ENCODE assay signal across 14 cellular contexts in the genomic region with DNA sequence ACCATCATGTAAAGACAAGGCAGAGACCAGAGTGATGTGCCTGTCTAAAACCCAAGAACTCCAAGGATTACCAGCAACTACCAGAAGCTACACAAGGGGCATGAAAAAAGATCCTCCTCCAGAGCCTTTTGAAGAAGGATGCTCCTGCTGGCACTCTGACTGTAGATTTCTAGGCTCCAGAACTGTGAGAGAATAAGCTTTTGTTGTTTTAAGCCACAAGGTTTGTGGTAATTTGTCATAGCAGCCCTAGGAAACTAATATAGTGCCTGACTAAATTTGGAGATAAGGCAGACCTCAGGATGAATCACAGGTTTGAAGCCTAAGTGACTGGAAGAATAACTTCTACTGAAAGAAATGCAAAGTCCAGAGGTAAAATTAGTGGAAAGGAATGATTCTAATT.
A peak's percentile ranks its signal among the peaks of the same experiment; 100 is the strongest.
DNase-seq lines count a peak whose midpoint lies in the region; ATAC-seq and TF ChIP-seq lines count a peak whose summit lies in the region.
"Had no signal": no experiment of that assay in that cellular context is flagged by ENCODE, and none has a peak within 500 bp of the region (broad histone marks: within the 10 kb centered on the region; RNA-seq: fewer than 3 reads in every experiment).

No MANE protein-coding gene starts in this region.

- H3K4me1 ChIP-seq in SK-N-SH (ENCODE audit: control insufficient read depth in 1 of 2, insufficient read depth in 2 of 2, low read depth in 1 of 2, low read length in 1 of 2) (no peaks in the 10 kb centered on the region), fibroblast of lung (ENCODE audit: control insufficient read depth, extremely low read depth, insufficient read depth, low read length) (peaks cover 3% of the 10 kb centered on the region)
- H3K4me1 ChIP-seq: uterus had no signal

- H3K9ac ChIP-seq in SK-N-SH (no peak overlapping the region), fibroblast of lung (ENCODE audit: insufficient read depth, low read length) (no peak overlapping the region)

- no peaks in the 10 kb centered on the region for H3K79me2 ChIP-seq in SK-N-SH (ENCODE audit: insufficient read depth)
- H3K79me2 ChIP-seq in fibroblast of lung (ENCODE audit: control insufficient read depth, insufficient read depth, low read length) = no peaks in the 10 kb centered on the region

- peak overlapping the region in 1 of 2 experiments; percentile 17; a peak in 1 of 4 replicates for H3K27ac ChIP-seq in SK-N-SH (ENCODE audit: low read depth in 2 of 2, low read length in 1 of 2)
- no peak overlapping the region for H3K27ac ChIP-seq in fibroblast of lung (ENCODE audit: insufficient read depth, low read length)
- H3K27ac ChIP-seq: uterus had no signal

- peaks cover 68% of the 10 kb centered on the region for H3K36me3 Mint-ChIP-seq in activated naive CD8-positive, alpha-beta T cell treated with anti-CD3 and anti-CD28 coated beads, Interleukin-2, amount 50 U/mL, for 24 hours (ENCODE audit: low read depth)
- H3K36me3 Mint-ChIP-seq in activated naive CD8-positive, alpha-beta T cell treated with anti-CD3 and anti-CD28 coated beads for 36 hours = peaks cover 77% of the 10 kb centered on the region
- H3K36me3 Mint-ChIP-seq in stimulated activated naive CD8-positive, alpha-beta T cell treated with anti-CD3 and anti-CD28 coated beads, Interleukin-15, Interleukin-2, amounts not matched to agents 100 ng/mL and 50 ng/mL, for 24 hours (ENCODE audit: low read depth) = peaks cover 88% of the 10 kb centered on the region

- H3K4me3 Mint-ChIP-seq in activated naive CD8-positive, alpha-beta T cell treated with anti-CD3 and anti-CD28 coated beads, Interleukin-2, amount 50 U/mL, for 24 hours = no peak overlapping the region
- no peak overlapping the region for H3K4me3 Mint-ChIP-seq in activated naive CD8-positive, alpha-beta T cell treated with anti-CD3 and anti-CD28 coated beads for 36 hours
- no peak overlapping the region for H3K4me3 Mint-ChIP-seq in stimulated activated naive CD8-positive, alpha-beta T cell treated with anti-CD3 and anti-CD28 coated beads, Interleukin-15, Interleukin-2, amounts not matched to agents 100 ng/mL and 50 ng/mL, for 24 hours
- H3K4me3 Mint-ChIP-seq: brain, CD14-positive monocyte, natural killer cell, T-helper 17 cell had no signal

- H3K27me3 ChIP-seq in SK-N-SH (ENCODE audit: insufficient read depth) = no peaks in the 10 kb centered on the region
- H3K27me3 ChIP-seq in fibroblast of lung (ENCODE audit: control insufficient read depth, insufficient read depth, low read length) = no peaks in the 10 kb centered on the region
- H3K27me3 ChIP-seq: uterus had no signal

- no peaks in the 10 kb centered on the region for H3K9me3 Mint-ChIP-seq in activated naive CD8-positive, alpha-beta T cell treated with anti-CD3 and anti-CD28 coated beads, Interleukin-2, amount 50 U/mL, for 24 hours
- peaks cover 1% of the 10 kb centered on the region for H3K9me3 Mint-ChIP-seq in activated naive CD8-positive, alpha-beta T cell treated with anti-CD3 and anti-CD28 coated beads for 36 hours
- H3K9me3 Mint-ChIP-seq in stimulated activated naive CD8-positive, alpha-beta T cell treated with anti-CD3 and anti-CD28 coated beads, Interleukin-15, Interleukin-2, amounts not matched to agents 100 ng/mL and 50 ng/mL, for 24 hours = peaks cover under 1% of the 10 kb centered on the region
- H3K9me3 Mint-ChIP-seq: natural killer cell had no signal

- peak in 1 of 2 experiments; percentile 29; a peak in 1 of 4 replicates for TF ChIP-seq EP300 in SK-N-SH (IDR thresholded peaks at IDR 0.05; ENCODE audit: borderline replicate concordance in 1 of 2, low read depth in 1 of 2, low read length in 1 of 2)

- TF ChIP-seq RAD21 in SK-N-SH (IDR thresholded peaks at IDR 0.05; ENCODE audit: low read length) = no peak

- H3K36me3 ChIP-seq in SK-N-SH (replicated peaks in 1 of 2; ENCODE audit: control insufficient read depth in 1 of 2, insufficient read depth in 2 of 2, low read length in 1 of 2) (peaks cover 11 to 18% of the 10 kb centered on the region in 2 experiments), fibroblast of lung (ENCODE audit: control insufficient read depth, insufficient read depth, low read length) (no peaks in the 10 kb centered on the region)
- H3K36me3 ChIP-seq: uterus had no signal

- H3K9me3 ChIP-seq in SK-N-SH (no peaks in the 10 kb centered on the region), fibroblast of lung (ENCODE audit: control insufficient read depth, insufficient read depth, low read depth, low read length) (no peaks in the 10 kb centered on the region)
- H3K9me3 ChIP-seq: uterus had no signal

- POLR2A ChIA-PET in SK-N-SH (lab: Yijun Ruan, JAX) = no interaction called here

- H3K4me2 ChIP-seq in SK-N-SH = no peak overlapping the region
- H3K4me2 ChIP-seq in fibroblast of lung (ENCODE audit: extremely low read depth, insufficient read depth, low read length) = no peak overlapping the region

- H3K4me1 Mint-ChIP-seq in activated naive CD8-positive, alpha-beta T cell treated with anti-CD3 and anti-CD28 coated beads, Interleukin-2, amount 50 U/mL, for 24 hours = peaks cover 23% of the 10 kb centered on the region
- H3K4me1 Mint-ChIP-seq in activated naive CD8-positive, alpha-beta T cell treated with anti-CD3 and anti-CD28 coated beads for 36 hours = no peaks in the 10 kb centered on the region
- H3K4me1 Mint-ChIP-seq in stimulated activated naive CD8-positive, alpha-beta T cell treated with anti-CD3 and anti-CD28 coated beads, Interleukin-15, Interleukin-2, amounts not matched to agents 100 ng/mL and 50 ng/mL, for 24 hours (ENCODE audit: low read depth) = peaks cover 29% of the 10 kb centered on the region
- H3K4me1 Mint-ChIP-seq: brain, CD14-positive monocyte, natural killer cell had no signal

- peaks cover 18% of the 10 kb centered on the region for H3F3A ChIP-seq in SK-N-SH (replicated peaks; ENCODE audit: insufficient read depth)

- CTCF ChIA-PET in SK-N-SH (lab: Yijun Ruan, JAX) = interaction anchor here (1.2 kb wide), 1 partner anchor 19 kb away, joined by 3 read pairs; no protein-coding TSS in a partner anchor

- peak overlapping the region; percentile 4 for H3K27ac Mint-ChIP-seq in activated naive CD8-positive, alpha-beta T cell treated with anti-CD3 and anti-CD28 coated beads, Interleukin-2, amount 50 U/mL, for 24 hours
- H3K27ac Mint-ChIP-seq in activated naive CD8-positive, alpha-beta T cell treated with anti-CD3 and anti-CD28 coated beads for 36 hours = no peak overlapping the region
- H3K27ac Mint-ChIP-seq in stimulated activated naive CD8-positive, alpha-beta T cell treated with anti-CD3 and anti-CD28 coated beads, Interleukin-15, Interleukin-2, amounts not matched to agents 100 ng/mL and 50 ng/mL, for 24 hours = peak overlapping the region; percentile 36
- H3K27ac Mint-ChIP-seq: brain, natural killer cell, T-helper 17 cell had no signal

- H4K20me1 ChIP-seq in SK-N-SH (ENCODE audit: insufficient read depth) (no peaks in the 10 kb centered on the region), fibroblast of lung (ENCODE audit: control insufficient read depth, extremely low read depth, insufficient read depth, low read length) (no peaks in the 10 kb centered on the region)

- H2AFZ ChIP-seq in SK-N-SH (ENCODE audit: low read depth) = no peak overlapping the region
- no peak overlapping the region for H2AFZ ChIP-seq in fibroblast of lung (ENCODE audit: low read length)

- H3K4me3 ChIP-seq in SK-N-SH (ENCODE audit: low read depth in 2 of 2, low read length in 1 of 2) (no peak overlapping the region), fibroblast of lung (replicated peaks in 1 of 4; ENCODE audit: control extremely low read depth in 1 of 4, insufficient read depth in 1 of 4, low read depth in 3 of 4, low read length in 4 of 4) (no peak overlapping the region)
- H3K4me3 ChIP-seq: uterus had no signal

- no peaks in the 10 kb centered on the region for H3K27me3 Mint-ChIP-seq in activated naive CD8-positive, alpha-beta T cell treated with anti-CD3 and anti-CD28 coated beads, Interleukin-2, amount 50 U/mL, for 24 hours
- H3K27me3 Mint-ChIP-seq in activated naive CD8-positive, alpha-beta T cell treated with anti-CD3 and anti-CD28 coated beads for 36 hours = no peaks in the 10 kb centered on the region
- no peaks in the 10 kb centered on the region for H3K27me3 Mint-ChIP-seq in stimulated activated naive CD8-positive, alpha-beta T cell treated with anti-CD3 and anti-CD28 coated beads, Interleukin-15, Interleukin-2, amounts not matched to agents 100 ng/mL and 50 ng/mL, for 24 hours
- H3K27me3 Mint-ChIP-seq: brain, T-helper 17 cell had no signal

- ATAC-seq in activated naive CD8-positive, alpha-beta T cell treated with anti-CD3 and anti-CD28 coated beads, Interleukin-2, amount 50 U/mL, for 24 hours = peak; percentile 95
- no peak for ATAC-seq in HG03378 (IDR thresholded peaks at IDR 0.05; ENCODE audit: unreplicated experiment)
- no peak for ATAC-seq in HG03354 (IDR thresholded peaks at IDR 0.05; ENCODE audit: poor library complexity, severe bottlenecking, unreplicated experiment)
- ATAC-seq: natural killer cell, T-helper 17 cell had no signal

- no peaks in the 10 kb centered on the region for H3K9me2 ChIP-seq in SK-N-SH

- no peak for TF ChIP-seq CTCF in SK-N-SH (IDR thresholded peaks at IDR 0.05)
- TF ChIP-seq CTCF in fibroblast of lung (conservative IDR thresholded peaks at IDR 0.05 in 1 of 2, IDR thresholded peaks at IDR 0.05 in 1 of 2; ENCODE audit: low read depth in 1 of 2, low read length in 2 of 2) = no peak

- DNase-seq in activated naive CD8-positive, alpha-beta T cell treated with anti-CD3 and anti-CD28 coated beads, Interleukin-2, amount 50 U/mL, for 24 hours = no peak
- no peak for DNase-seq in activated naive CD8-positive, alpha-beta T cell treated with anti-CD3 and anti-CD28 coated beads for 36 hours
- no peak for DNase-seq in SK-N-SH
- peak; percentile 43 to 94 for DNase-seq in fibroblast of lung (ENCODE audit: low read depth in 2 of 2)
- no peak for DNase-seq in activated effector memory CD4-positive, alpha-beta T cell treated with anti-CD3 and anti-CD28 coated beads, Interleukin-2, amount 50 U/mL, for 16 hours
- DNase-seq: natural killer cell, NCI-H1417 treated with DMSO at 0.1 percent for 48 hours, T-helper 17 cell, uterus had no signal

TF ChIP-seq in SK-N-SH, 30 proteins besides CTCF, POLR2A, EP300 and RAD21 (continues in another document):
- TF ChIP-seq JUND (IDR thresholded peaks at IDR 0.05) (peak; percentile 73), FOSL2 (IDR thresholded peaks at IDR 0.05; ENCODE audit: borderline replicate concordance, low read depth) (peak; percentile 57), TEAD4 (IDR thresholded peaks at IDR 0.05; ENCODE audit: borderline replicate concordance, insufficient read depth) (no peak), TCF12 (IDR thresholded peaks at IDR 0.05) (peak; percentile 83)
- TF ChIP-seq, protein P1, sequence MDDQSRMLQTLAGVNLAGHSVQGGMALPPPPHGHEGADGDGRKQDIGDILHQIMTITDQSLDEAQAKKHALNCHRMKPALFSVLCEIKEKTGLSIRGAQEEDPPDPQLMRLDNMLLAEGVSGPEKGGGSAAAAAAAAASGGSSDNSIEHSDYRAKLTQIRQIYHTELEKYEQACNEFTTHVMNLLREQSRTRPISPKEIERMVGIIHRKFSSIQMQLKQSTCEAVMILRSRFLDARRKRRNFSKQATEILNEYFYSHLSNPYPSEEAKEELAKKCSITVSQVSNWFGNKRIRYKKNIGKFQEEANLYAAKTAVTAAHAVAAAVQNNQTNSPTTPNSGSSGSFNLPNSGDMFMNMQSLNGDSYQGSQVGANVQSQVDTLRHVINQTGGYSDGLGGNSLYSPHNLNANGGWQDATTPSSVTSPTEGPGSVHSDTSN (IDR thresholded peaks at IDR 0.05) = peak; percentile 79

Comparison
In these comparisons a context has a peak if more than half of its experiments do, and no peak if none do; other contexts are left out.
1. DNase-seq: peak in fibroblast of lung (2 of 2); none in activated naive CD8-positive, alpha-beta T cell treated with anti-CD3 and anti-CD28 coated beads, Interleukin-2, amount 50 U/mL, for 24 hours (single experiment), activated naive CD8-positive, alpha-beta T cell treated with anti-CD3 and anti-CD28 coated beads for 36 hours (single experiment), SK-N-SH (single experiment) and activated effector memory CD4-positive, alpha-beta T cell treated with anti-CD3 and anti-CD28 coated beads, Interleukin-2, amount 50 U/mL, for 16 hours (single experiment).